In genomic region chr16:84420556-84420955, GRCh38 we compare ENCODE assay signal across 5 cellular contexts. TPM values are rescaled to one million over a fixed set of nuclear protein-coding genes. Genes with fewer than 3 reads are reported as not detected.
"Had no signal": no experiment of that assay in that cellular context is flagged by ENCODE, and none has a peak within 500 bp of the region (broad histone marks: within the 10 kb centered on the region; RNA-seq: fewer than 3 reads in every experiment).

No MANE protein-coding gene starts in this region.

RNA-seq across cellular contexts. Expression of gene ATP2C2, which starts 52.2 kb away (rescaled TPM):
- total RNA-seq: dermis microvascular lymphatic vessel endothelial cell, endothelial cell of umbilical vein, left cardiac atrium, left ventricle myocardium inferior, right cardiac atrium had no signal
- polyA plus RNA-seq: endothelial cell of umbilical vein, right cardiac atrium had no signal
